8 cellular contexts compared by ENCODE assay signal in the genomic region with DNA sequence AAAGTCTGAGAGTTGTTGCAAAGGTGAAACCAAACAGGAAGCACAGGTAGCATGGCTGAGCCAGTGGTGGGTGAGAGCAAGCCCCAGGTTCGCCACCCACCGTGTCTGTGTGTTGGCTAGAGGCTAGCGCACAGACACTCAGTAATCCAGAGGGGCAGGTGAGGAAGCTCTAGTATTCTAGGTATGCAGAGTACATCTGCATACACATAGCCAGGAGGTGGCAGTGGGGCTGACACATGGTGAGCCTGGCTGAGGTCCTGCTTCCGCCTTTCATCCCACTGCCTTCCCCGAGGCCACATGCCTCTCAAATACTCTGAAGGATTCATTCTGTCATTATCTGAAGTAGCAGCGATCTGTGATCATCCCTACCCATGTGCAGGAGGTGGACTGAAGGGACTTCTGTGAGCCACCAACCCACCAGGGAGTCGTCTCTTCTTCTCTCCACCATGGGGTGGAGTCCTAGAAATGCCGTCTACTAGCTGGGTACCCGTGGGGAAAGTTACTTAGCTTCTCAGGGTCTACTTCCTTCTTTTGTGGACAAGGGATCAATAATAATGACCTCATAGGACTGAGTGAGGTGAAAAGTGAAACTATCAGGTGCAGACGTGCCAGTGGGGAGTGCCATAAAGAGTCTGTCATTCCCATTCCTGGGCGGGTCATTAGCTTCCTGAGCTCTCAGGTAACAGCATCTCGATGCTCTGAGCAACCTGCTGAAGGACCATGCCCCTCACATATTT. TPM values are rescaled to one million over a fixed set of nuclear protein-coding genes. Genes with fewer than 3 reads are reported as not detected.
DNase-seq lines count a peak whose midpoint lies in the region; ATAC-seq and TF ChIP-seq lines count a peak whose summit lies in the region.

No MANE protein-coding gene starts in this region.

- intact Hi-C loops in thyroid gland (cut with DNase I): no loop called here
- intact Hi-C loops in sigmoid colon (cut with DNase I): no loop called here

- DNase-seq in HT-29 (ENCODE audit: low spot score) (peak; percentile 74), iPS DF 6.9 (ENCODE audit: low read depth, low spot score) (peak; percentile 35), A172 (ENCODE audit: low spot score) (no peak), thyroid gland (no peak), sigmoid colon (no peak)
- no peak for DNase-seq in stimulated activated CD4-positive, alpha-beta T cell treated with anti-CD3 and anti-CD28 coated beads, Interleukin-2, amount 100 ng/mL, for 48 hours

- TF ChIP-seq EP300 in sigmoid colon (IDR thresholded peaks at IDR 0.05): no peak

- no CpG with 5 or more reads among the region's 12 CpGs for WGBS in iPS DF 6.9 (ENCODE audit: insufficient coverage, insufficient read length)
- 77 to 81% methylated on average over 11 to 12 of the region's 12 CpGs for WGBS in thyroid gland, 2 donors
- WGBS in sigmoid colon, 2 donors: 61 to 62% methylated on average over 12 of the region's 12 CpGs

- H3K36me3 ChIP-seq in iPS DF 6.9 (ENCODE audit: control insufficient read depth, insufficient read depth, low read length): no peaks in the 10 kb centered on the region
- H3K36me3 ChIP-seq in thyroid gland: peaks cover 19 to 29% of the 10 kb centered on the region in 2 donors
- H3K36me3 ChIP-seq in sigmoid colon: peaks cover 0 to 84% (median 36%) of the 10 kb centered on the region in 4 donors

- H3K4me3 ChIP-seq in iPS DF 6.9 (ENCODE audit: low read length): no peak overlapping the region
- no peak overlapping the region for H3K4me3 ChIP-seq in thyroid gland (replicated peaks in 1 of 3)
- no peak overlapping the region for H3K4me3 ChIP-seq in sigmoid colon

- H3K27me3 ChIP-seq in iPS DF 6.9 (ENCODE audit: control insufficient read depth, insufficient read depth, low read length) (no peaks in the 10 kb centered on the region), thyroid gland (no peaks in the 10 kb centered on the region), sigmoid colon (no peaks in the 10 kb centered on the region)

- H3K9me3 ChIP-seq in iPS DF 6.9 (ENCODE audit: control insufficient read depth, insufficient read depth, low read length) (no peaks in the 10 kb centered on the region), thyroid gland (no peaks in the 10 kb centered on the region), sigmoid colon (no peaks in the 10 kb centered on the region)

- TF ChIP-seq POLR2A in thyroid gland (IDR thresholded peaks at IDR 0.05): no peak
- TF ChIP-seq POLR2A in sigmoid colon (IDR thresholded peaks at IDR 0.05): no peak

- TF ChIP-seq CTCF in thyroid gland (IDR thresholded peaks at IDR 0.05): no peak
- TF ChIP-seq CTCF in sigmoid colon (IDR thresholded peaks at IDR 0.05): no peak

- no peak overlapping the region for H3K27ac ChIP-seq in iPS DF 6.9 (ENCODE audit: low read length)
- no peak overlapping the region for H3K27ac ChIP-seq in thyroid gland
- no peak overlapping the region for H3K27ac ChIP-seq in sigmoid colon

- H3K4me1 ChIP-seq in iPS DF 6.9 (ENCODE audit: control insufficient read depth, insufficient read depth, low read length) (peaks cover 7% of the 10 kb centered on the region), thyroid gland (no peaks in the 10 kb centered on the region), sigmoid colon (no peaks in the 10 kb centered on the region)

- ATAC-seq in GM18499 (IDR thresholded peaks at IDR 0.05; ENCODE audit: insufficient read depth, unreplicated experiment): peak; percentile 36
- peak; percentile 71 for ATAC-seq in GM21390 (IDR thresholded peaks at IDR 0.05; ENCODE audit: unreplicated experiment)

RNA-seq across cellular contexts. Expression of a gene that starts 36.0 kb away (rescaled TPM):
- total RNA-seq in HT-29 (2014; rRNA removed; shearing (Covaris generic)): 0.21 and 0.64 TPM in 2 replicates
- 0.17 and 0.22 TPM in 2 replicates for total RNA-seq in A172 (2014; rRNA removed; shearing (Covaris generic))
- total RNA-seq in thyroid gland: 10 to 100 TPM; 20.3 to 41.8 (median 30.6) TPM
- 10 to 100 TPM; 27.4 to 59.5 (median 29.9) TPM for total RNA-seq in sigmoid colon
- polyA plus RNA-seq in sigmoid colon: 10 to 100 TPM in 1 of 3 donors, 1 to 10 TPM in 2; 6.0 to 31.7 (median 7.4) TPM

RNA-seq across cellular contexts. Expression of a gene that starts 58.3 kb away (rescaled TPM):
- total RNA-seq in HT-29 (2014; rRNA removed; shearing (Covaris generic)): 0.10 TPM in 1 of 2 replicates, not detected in the other
- 0.31 and 0.76 TPM in 2 replicates for total RNA-seq in A172 (2014; rRNA removed; shearing (Covaris generic))
- total RNA-seq in thyroid gland (1 to 10 TPM; 1.7 to 5.6 (median 4.2) TPM), sigmoid colon (not detected)
- polyA plus RNA-seq in sigmoid colon: under 1 TPM in 2 of 3 donors, not detected in 1; 0.22 to 0.60 TPM

Comparison
In these comparisons a context has a peak if more than half of its experiments do, and no peak if none do; other contexts are left out.
1. DNase-seq: peak in HT-29 (single experiment) and iPS DF 6.9 (single experiment); none in A172 (single experiment), thyroid gland (0 of 2), sigmoid colon (single experiment) and stimulated activated CD4-positive, alpha-beta T cell treated with anti-CD3 and anti-CD28 coated beads, Interleukin-2, amount 100 ng/mL, for 48 hours (0 of 2).
2. RNA of a gene that starts 36.0 kb away (total RNA-seq): 20.3 to 41.8 TPM in thyroid gland and 27.4 to 59.5 TPM in sigmoid colon; 0.21 to 0.64 TPM in HT-29 and 0.17 to 0.22 TPM in A172; every median in the first group is over 10 times any median in the second.